Comparison of ENCODE assay signal across 9 cellular contexts in the genomic region with DNA sequence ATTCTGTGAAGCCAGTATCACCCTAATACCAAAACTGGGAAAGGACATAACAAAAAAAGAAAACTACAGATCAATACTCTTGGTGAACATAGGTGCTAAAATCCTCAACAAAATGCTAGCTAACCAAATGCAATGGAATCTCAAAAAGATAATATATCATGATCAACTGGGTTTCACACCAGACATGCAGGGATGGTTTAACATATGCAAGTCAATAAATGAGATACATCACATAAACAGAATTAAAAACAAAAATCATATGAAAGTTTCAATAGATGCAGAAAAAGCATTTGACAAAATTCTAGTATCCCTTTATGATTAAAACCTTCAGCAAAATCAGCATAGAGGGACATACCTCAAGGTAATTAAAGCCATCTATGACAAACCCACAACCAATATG.
"Had no signal": no experiment of that assay in that cellular context is flagged by ENCODE, and none has a peak within 500 bp of the region (broad histone marks: within the 10 kb centered on the region; RNA-seq: fewer than 3 reads in every experiment).

No MANE protein-coding gene starts in this region.

- H3K4me3 ChIP-seq: GM23248 had no signal

- H3K4me3 Mint-ChIP-seq: H9, IgD-negative memory B cell had no signal

- DNase-seq: GM23248, H9, HCEC 1CT, KG1 had no signal

- ATAC-seq: HepG2 had no signal

- FAIRE-seq: H1, H54, HepG2 had no signal

- H3K27ac ChIP-seq: GM23248, HL-60 had no signal

- H2AFZ ChIP-seq: GM23248 had no signal

- H3K9ac ChIP-seq: GM23248 had no signal

- H3K27ac Mint-ChIP-seq: H9 had no signal
